ENCODE assay signal across 31 cellular contexts in the genomic region with DNA sequence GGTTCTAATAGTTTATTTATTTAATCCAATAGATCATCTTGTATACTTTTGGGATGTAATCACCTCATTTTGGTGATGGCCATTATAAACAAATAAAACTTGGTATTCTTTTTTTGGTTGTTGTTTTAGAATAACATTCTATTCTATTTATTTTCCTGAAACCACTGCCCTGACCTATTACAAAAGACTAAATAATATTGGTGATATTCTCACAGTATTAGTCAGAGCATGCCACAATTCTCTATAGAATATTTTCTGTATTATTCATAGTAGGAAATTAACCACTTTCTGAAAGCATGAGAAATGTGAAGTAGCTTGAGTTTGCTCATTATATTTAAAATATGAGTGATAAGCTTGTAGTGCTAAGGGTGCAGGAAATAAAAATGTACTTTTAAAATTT. TPM values are rescaled to one million over a fixed set of nuclear protein-coding genes. Genes with fewer than 3 reads are reported as not detected.
DNase-seq lines count a peak whose midpoint lies in the region; ATAC-seq and TF ChIP-seq lines count a peak whose summit lies in the region.
"Had no signal": no experiment of that assay in that cellular context is flagged by ENCODE, and none has a peak within 500 bp of the region (broad histone marks: within the 10 kb centered on the region; RNA-seq: fewer than 3 reads in every experiment).

No MANE protein-coding gene starts in this region.

- H3K27me3 ChIP-seq in spleen (replicated peaks in 1 of 7), result no peaks in the 10 kb centered on the region
- H3K27me3 ChIP-seq: BLaER1 treated with 17β-estradiol and CSF1 and Interleukin-3, amounts not matched to agents 10 nM and 100 nM had no signal

- POLR2A ChIA-PET in WTC11 (lab: Charles Lee), result interaction anchor here (0.6 kb wide), 1 partner anchor 19 kb away, joined by 4 read pairs; no protein-coding TSS in a partner anchor

- CTCF ChIA-PET in WTC11 (lab: Charles Lee), result no interaction called here

- H3K9me3 Mint-ChIP-seq in WTC11, result no peaks in the 10 kb centered on the region
- H3K9me3 Mint-ChIP-seq: activated naive CD8-positive, alpha-beta T cell treated with anti-CD3 and anti-CD28 coated beads, Interleukin-2, amount 10 ng/mL, durations not matched to agents 7 days and 5 days; brain had no signal

- no peaks in the 10 kb centered on the region for H3K4me1 ChIP-seq in spleen
- H3K4me1 ChIP-seq: BLaER1 treated with 17β-estradiol and CSF1 and Interleukin-3, amounts not matched to agents 10 nM and 100 nM had no signal

- no peak overlapping the region for H3K4me3 Mint-ChIP-seq in WTC11
- H3K4me3 Mint-ChIP-seq: activated CD4-positive, alpha-beta memory T cell treated with anti-CD3 and anti-CD28 coated beads, Interleukin-2, amount 10 ng/mL, durations not matched to agents 7 days and 5 days; activated naive CD8-positive, alpha-beta T cell treated with anti-CD3 and anti-CD28 coated beads, Interleukin-2, amount 10 ng/mL, durations not matched to agents 7 days and 5 days; brain; naive B cell; stimulated activated memory B cell treated with anti-CD40 and anti-IgM and Interleukin-4, amounts not matched to agents 10 μg/mL and 1 μg/mL and 100 μg/mL, for 72 hours had no signal

- intact Hi-C loops in spleen (cut with DNase I; ENCODE audit: low total_unique reads), result no loop called here

- no peaks in the 10 kb centered on the region for H3K4me1 Mint-ChIP-seq in WTC11
- H3K4me1 Mint-ChIP-seq: activated CD4-positive, alpha-beta memory T cell treated with anti-CD3 and anti-CD28 coated beads, Interleukin-2, amount 10 ng/mL, durations not matched to agents 7 days and 5 days; activated naive CD8-positive, alpha-beta T cell treated with anti-CD3 and anti-CD28 coated beads, Interleukin-2, amount 10 ng/mL, durations not matched to agents 7 days and 5 days; brain; naive B cell; stimulated activated memory B cell treated with anti-CD40 and anti-IgM and Interleukin-4, amounts not matched to agents 10 μg/mL and 1 μg/mL and 100 μg/mL, for 72 hours had no signal

- H3K9me3 ChIP-seq in spleen, result no peaks in the 10 kb centered on the region
- H3K9me3 ChIP-seq: BLaER1 treated with 17β-estradiol and CSF1 and Interleukin-3, amounts not matched to agents 10 nM and 100 nM had no signal

- no peak for ATAC-seq in WTC11
- ATAC-seq: Panc1; stimulated activated memory B cell treated with anti-CD40 and anti-IgM and Interleukin-4, amounts not matched to agents 10 μg/mL and 1 μg/mL and 100 μg/mL, for 72 hours had no signal

- in situ Hi-C loops in astrocyte of the spinal cord (cut with HindIII; ENCODE audit: low sequenced_read_pairs), result no loop called here

- DNase-seq in AG20443 (ENCODE audit: low spot score) (peak; percentile 17), HS-5 (ENCODE audit: low read depth) (peak; percentile 56), astrocyte of the spinal cord (ENCODE audit: low read depth, low spot score) (peak; percentile 40), fibroblast of villous mesenchyme (ENCODE audit: low read depth) (peak; percentile 54), NCI-H1105 (lab: John Stamatoyannopoulos, UW) (no peak), spleen (no peak), WTC11 (ENCODE audit: low spot score) (no peak), NAMALWA (ENCODE audit: low spot score) (no peak)
- DNase-seq: activated CD4-positive, alpha-beta memory T cell treated with anti-CD3 and anti-CD28 coated beads, Interleukin-2, amount 10 ng/mL, durations not matched to agents 7 days and 5 days; activated CD4-positive, CD25-positive, alpha-beta regulatory T cell treated with anti-CD3 and anti-CD28 coated beads, Interleukin-2, amount 50 U/mL, for 72 hours; activated effector memory CD4-positive, alpha-beta T cell treated with Interleukin-2 at 50 U/mL for 16 hours; activated naive CD8-positive, alpha-beta T cell treated with anti-CD3 and anti-CD28 coated beads, Interleukin-2, amount 10 ng/mL, durations not matched to agents 7 days and 5 days; Calu3; effector CD8-positive, alpha-beta T cell; GOT3; head of caudate nucleus; naive B cell; NCI-H1694 treated with DMSO at 0.1 percent for 48 hours; NCI-H2171; NCI-H524 treated with DMSO at 0.1 percent for 48 hours; nucleus accumbens; stimulated activated CD4-positive, alpha-beta T cell treated with anti-CD3 and anti-CD28 coated beads, Interleukin-2, amount 100 ng/mL, for 48 hours; T-helper 1 cell had no signal

- no peaks in the 10 kb centered on the region for H3K36me3 ChIP-seq in spleen
- H3K36me3 ChIP-seq: BLaER1 treated with 17β-estradiol and CSF1 and Interleukin-3, amounts not matched to agents 10 nM and 100 nM had no signal

- TF ChIP-seq CTCF in astrocyte of the spinal cord (IDR thresholded peaks at IDR 0.05; ENCODE audit: low read depth, low read length) (no peak), fibroblast of villous mesenchyme (IDR thresholded peaks at IDR 0.05; ENCODE audit: insufficient read depth, low read depth, low read length) (no peak), spleen (IDR thresholded peaks at IDR 0.05 in 8 of 11, conservative IDR thresholded peaks at IDR 0.05 in 3 of 11) (no peak), WTC11 (IDR thresholded peaks at IDR 0.05) (no peak)

- H3K27ac ChIP-seq in spleen, result no peak overlapping the region
- H3K27ac ChIP-seq: BLaER1 treated with 17β-estradiol and CSF1 and Interleukin-3, amounts not matched to agents 10 nM and 100 nM; skin epidermis had no signal

- no peaks in the 10 kb centered on the region for H3K36me3 Mint-ChIP-seq in WTC11
- H3K36me3 Mint-ChIP-seq: activated naive CD8-positive, alpha-beta T cell treated with anti-CD3 and anti-CD28 coated beads, Interleukin-2, amount 10 ng/mL, durations not matched to agents 7 days and 5 days; brain; naive B cell; stimulated activated memory B cell treated with anti-CD40 and anti-IgM and Interleukin-4, amounts not matched to agents 10 μg/mL and 1 μg/mL and 100 μg/mL, for 72 hours had no signal

- TF ChIP-seq POLR2A in spleen (IDR thresholded peaks at IDR 0.05), result no peak

- H3K27me3 Mint-ChIP-seq in WTC11 (ENCODE audit: low read depth), result no peaks in the 10 kb centered on the region
- H3K27me3 Mint-ChIP-seq: activated CD4-positive, alpha-beta memory T cell treated with anti-CD3 and anti-CD28 coated beads, Interleukin-2, amount 10 ng/mL, durations not matched to agents 7 days and 5 days; activated naive CD8-positive, alpha-beta T cell treated with anti-CD3 and anti-CD28 coated beads, Interleukin-2, amount 10 ng/mL, durations not matched to agents 7 days and 5 days; naive B cell; stimulated activated memory B cell treated with anti-CD40 and anti-IgM and Interleukin-4, amounts not matched to agents 10 μg/mL and 1 μg/mL and 100 μg/mL, for 72 hours had no signal

- H3K27ac Mint-ChIP-seq in WTC11, result no peak overlapping the region
- H3K27ac Mint-ChIP-seq: activated CD4-positive, alpha-beta memory T cell treated with anti-CD3 and anti-CD28 coated beads, Interleukin-2, amount 10 ng/mL, durations not matched to agents 7 days and 5 days; activated naive CD8-positive, alpha-beta T cell treated with anti-CD3 and anti-CD28 coated beads, Interleukin-2, amount 10 ng/mL, durations not matched to agents 7 days and 5 days; brain; naive B cell; stimulated activated memory B cell treated with anti-CD40 and anti-IgM and Interleukin-4, amounts not matched to agents 10 μg/mL and 1 μg/mL and 100 μg/mL, for 72 hours had no signal

- no peak overlapping the region for H3K4me3 ChIP-seq in astrocyte of the spinal cord (ENCODE audit: low read depth, low read length)
- no peak overlapping the region for H3K4me3 ChIP-seq in fibroblast of villous mesenchyme (ENCODE audit: low read depth, low read length)
- H3K4me3 ChIP-seq in spleen, result no peak overlapping the region
- H3K4me3 ChIP-seq: BLaER1 treated with 17β-estradiol and CSF1 and Interleukin-3, amounts not matched to agents 10 nM and 100 nM; skin epidermis had no signal

TF ChIP-seq in WTC11, 78 proteins besides CTCF, POLR2A, EP300 and RAD21 (continues in another document):
- TF ChIP-seq MYBL2 (CRISPR knock-in tag; IDR thresholded peaks at IDR 0.05), result no peak
- TF ChIP-seq, protein P1, sequence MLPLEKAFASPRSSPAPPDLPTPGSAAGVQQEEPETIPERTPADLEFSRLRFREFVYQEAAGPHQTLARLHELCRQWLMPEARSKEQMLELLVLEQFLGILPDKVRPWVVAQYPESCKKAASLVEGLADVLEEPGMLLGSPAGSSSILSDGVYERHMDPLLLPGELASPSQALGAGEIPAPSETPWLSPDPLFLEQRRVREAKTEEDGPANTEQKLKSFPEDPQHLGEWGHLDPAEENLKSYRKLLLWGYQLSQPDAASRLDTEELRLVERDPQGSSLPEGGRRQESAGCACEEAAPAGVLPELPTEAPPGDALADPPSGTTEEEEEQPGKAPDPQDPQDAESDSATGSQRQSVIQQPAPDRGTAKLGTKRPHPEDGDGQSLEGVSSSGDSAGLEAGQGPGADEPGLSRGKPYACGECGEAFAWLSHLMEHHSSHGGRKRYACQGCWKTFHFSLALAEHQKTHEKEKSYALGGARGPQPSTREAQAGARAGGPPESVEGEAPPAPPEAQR (CRISPR knock-in tag; IDR thresholded peaks at IDR 0.05), result no peak
- no peak for TF ChIP-seq ZNF396 (CRISPR knock-in tag; IDR thresholded peaks at IDR 0.05; ENCODE audit: borderline replicate concordance)
- no peak for TF ChIP-seq GRHL2 (CRISPR knock-in tag; IDR thresholded peaks at IDR 0.05; ENCODE audit: insufficient replicate concordance, severe bottlenecking)

RNA-seq across cellular contexts. Expression of a gene that starts 54.1 kb away (rescaled TPM):
- total RNA-seq in fibroblast of villous mesenchyme (0.32 and 0.43 TPM in 2 replicates), spleen (under 1 TPM in 3 of 7 donors, not detected in 4; 0.17 to 0.63 (median 0.34) TPM), WTC11 (2021) (not detected in 3 replicates)
- polyA plus RNA-seq in spleen, result under 1 TPM; 0.02 to 0.10 (median 0.06) TPM
- total RNA-seq: A673; activated CD4-positive, alpha-beta memory T cell treated with anti-CD3 and anti-CD28 coated beads, Interleukin-2, amount 10 ng/mL, durations not matched to agents 7 days and 5 days; activated naive CD8-positive, alpha-beta T cell treated with anti-CD3 and anti-CD28 coated beads, Interleukin-2, amount 10 ng/mL, durations not matched to agents 7 days and 5 days; Daoy; SK-MEL-5 had no signal

Comparison
In these comparisons a context has a peak if more than half of its experiments do, and no peak if none do; other contexts are left out.
1. DNase-seq: peak in AG20443 (single experiment), HS-5 (single experiment), astrocyte of the spinal cord (single experiment) and fibroblast of villous mesenchyme (single experiment); none in NCI-H1105 (single experiment), spleen (single experiment), WTC11 (single experiment) and NAMALWA (single experiment).